ENCODE assay signal across 24 cellular contexts in the genomic region with DNA sequence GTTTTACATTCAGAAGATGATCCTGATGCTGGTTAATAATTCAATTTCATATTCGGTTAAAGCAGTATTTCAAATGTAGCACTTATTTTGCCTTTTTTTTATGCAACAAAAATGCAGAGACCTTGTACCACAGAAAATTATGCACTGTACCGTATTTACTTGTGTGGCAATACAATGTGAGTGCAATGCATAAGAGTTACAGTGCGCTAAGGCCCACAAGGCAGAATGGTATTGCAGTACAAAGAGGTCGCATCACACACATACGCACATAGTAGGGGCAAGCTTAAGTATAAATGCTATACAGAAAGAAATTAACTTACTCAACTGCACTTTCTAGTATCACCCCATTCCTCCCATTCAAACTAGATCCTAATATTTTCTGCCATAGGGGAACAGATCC.
"Had no signal": no experiment of that assay in that cellular context is flagged by ENCODE, and none has a peak within 500 bp of the region (broad histone marks: within the 10 kb centered on the region; RNA-seq: fewer than 3 reads in every experiment).

No MANE protein-coding gene starts in this region.

- H3K9me3 ChIP-seq: colonic mucosa, esophagus squamous epithelium, gastrocnemius medialis, heart right ventricle, left lung, lower lobe of right lung, mucosa of descending colon had no signal

- H3K4me3 ChIP-seq: colonic mucosa, esophagus squamous epithelium, gastrocnemius medialis, heart right ventricle, left lung, lower lobe of right lung, mucosa of descending colon had no signal

- H3K36me3 ChIP-seq: colonic mucosa, esophagus squamous epithelium, gastrocnemius medialis, heart right ventricle, left lung, lower lobe of right lung had no signal

- H3K27ac ChIP-seq: colonic mucosa, epithelial cell of prostate, esophagus squamous epithelium, gastrocnemius medialis, heart right ventricle, left lung, lower lobe of right lung had no signal

- H3K27me3 ChIP-seq: esophagus squamous epithelium, gastrocnemius medialis, heart right ventricle, left lung had no signal

- H3K9me3 Mint-ChIP-seq: dendritic cell treated with granulocyte-macrophage colony-stimulating factor and Interleukin-4, amounts not matched to agents 40 ng/mL and 50 ng/mL, for 4 days; effector memory CD8-positive, alpha-beta T cell; endodermal cell; mesothelial cell of epicardium had no signal

- H3K4me1 ChIP-seq: colonic mucosa, esophagus squamous epithelium, gastrocnemius medialis, heart right ventricle, left lung, lower lobe of right lung had no signal

- H3K4me1 Mint-ChIP-seq: endodermal cell had no signal

- DNase-seq: colonic mucosa; cortex of kidney; effector CD8-positive, alpha-beta T cell; effector memory CD8-positive, alpha-beta T cell; endodermal cell; erythroblast; esophagus squamous epithelium; foreskin fibroblast; foreskin melanocyte; gastrocnemius medialis; glutamatergic neuron; head of caudate nucleus; heart right ventricle; hippocampal formation; left cardiac atrium; left lung; left ventricle myocardium superior; lower lobe of right lung; mesenchymal stem cell; mucosa of descending colon had no signal

- H3K4me3 Mint-ChIP-seq: dendritic cell treated with granulocyte-macrophage colony-stimulating factor and Interleukin-4, amounts not matched to agents 40 ng/mL and 50 ng/mL, for 4 days; effector memory CD8-positive, alpha-beta T cell; endodermal cell; mesothelial cell of epicardium had no signal

- H3K27ac Mint-ChIP-seq: dendritic cell treated with granulocyte-macrophage colony-stimulating factor and Interleukin-4, amounts not matched to agents 40 ng/mL and 50 ng/mL, for 4 days; effector memory CD8-positive, alpha-beta T cell had no signal

- H3K36me3 Mint-ChIP-seq: mesothelial cell of epicardium had no signal

- ATAC-seq: effector memory CD8-positive, alpha-beta T cell; esophagus mucosa; gastrocnemius medialis; heart right ventricle; left cardiac atrium; left lung; left ventricle myocardium superior; lower lobe of right lung; mucosa of descending colon had no signal

- H3K27me3 Mint-ChIP-seq: dendritic cell treated with granulocyte-macrophage colony-stimulating factor and Interleukin-4, amounts not matched to agents 40 ng/mL and 50 ng/mL, for 4 days had no signal
